8 cellular contexts compared by ENCODE assay signal in the genomic region with DNA sequence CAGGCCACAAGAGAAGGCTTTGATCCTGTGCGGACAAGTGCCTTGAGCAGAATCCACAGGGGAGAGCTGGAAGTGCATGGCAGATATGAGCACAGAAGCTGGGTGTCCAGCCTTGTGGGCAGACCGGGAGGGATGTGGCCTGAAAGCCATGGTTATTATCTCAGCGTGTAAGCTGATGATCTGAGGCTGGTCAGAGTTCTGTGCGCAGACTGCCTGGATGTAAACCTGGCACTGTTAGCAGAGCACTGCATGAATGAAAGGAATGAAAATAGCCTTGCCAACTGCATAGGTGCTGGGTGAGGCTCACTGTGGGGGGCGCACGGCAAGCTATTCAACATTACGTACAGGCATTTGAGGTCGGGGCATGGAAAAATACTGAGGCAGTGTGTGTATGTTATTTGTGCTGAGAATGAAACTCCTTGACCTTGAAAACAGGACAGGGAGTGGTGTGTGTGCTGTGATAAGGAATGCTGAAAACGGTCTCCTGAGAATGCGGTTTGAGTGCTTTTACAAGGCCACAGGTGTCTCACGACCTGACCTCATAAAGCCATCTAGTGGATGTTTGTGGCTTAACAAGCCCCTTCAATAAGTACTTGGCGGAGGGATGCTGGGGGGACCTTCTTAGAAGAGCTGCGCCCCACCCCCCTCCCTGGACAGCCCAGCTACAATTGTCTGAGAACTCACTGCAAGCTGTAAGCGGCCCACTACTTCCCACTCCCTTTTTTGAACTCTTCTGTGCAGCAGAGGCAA. TPM values are rescaled to one million over a fixed set of nuclear protein-coding genes. Genes with fewer than 3 reads are reported as not detected.
DNase-seq lines count a peak whose midpoint lies in the region; ATAC-seq and TF ChIP-seq lines count a peak whose summit lies in the region.

No MANE protein-coding gene starts in this region.

- H3K9me3 ChIP-seq in OCI-LY3 (ENCODE audit: insufficient read depth, low read length), result no peaks in the 10 kb centered on the region

- no peak overlapping the region for H3K4me2 ChIP-seq in OCI-LY3 (ENCODE audit: low read length)

- TF ChIP-seq CTCF in OCI-LY3 (IDR thresholded peaks at IDR 0.05; ENCODE audit: low read depth, low read length) (peak; percentile 55), osteocyte (IDR thresholded peaks at IDR 0.05) (peak; percentile 19)

- no peaks in the 10 kb centered on the region for H3K9me3 Mint-ChIP-seq in osteocyte (ENCODE audit: unreplicated experiment)

- H3K27ac ChIP-seq in OCI-LY3 (ENCODE audit: low read length), result no peak overlapping the region

- H3K27ac Mint-ChIP-seq in osteocyte (ENCODE audit: unreplicated experiment), result no peak overlapping the region

- no peak overlapping the region for H3K4me3 ChIP-seq in OCI-LY3 (ENCODE audit: low read length)

- H3K9ac ChIP-seq in OCI-LY3 (ENCODE audit: low read length), result no peak overlapping the region

- no peaks in the 10 kb centered on the region for H3K4me1 ChIP-seq in OCI-LY3 (ENCODE audit: low read length)

- H3K27me3 Mint-ChIP-seq in osteocyte (ENCODE audit: unreplicated experiment), result peaks cover 14% of the 10 kb centered on the region

- no peaks in the 10 kb centered on the region for H3K36me3 ChIP-seq in OCI-LY3 (replicated peaks; ENCODE audit: low read depth, low read length)

- DNase-seq in fibroblast of gingiva (ENCODE audit: low read depth), result peak; percentile 51
- no peak for DNase-seq in osteocyte (ENCODE audit: extremely low spot score, unreplicated experiment)
- DNase-seq in cerebellum (ENCODE audit: low spot score), result no peak

- H4K20me1 ChIP-seq in OCI-LY3 (ENCODE audit: insufficient read depth, low read length), result no peaks in the 10 kb centered on the region

- H3K36me3 Mint-ChIP-seq in osteocyte (ENCODE audit: unreplicated experiment), result no peaks in the 10 kb centered on the region

- H3K4me3 Mint-ChIP-seq in osteocyte (ENCODE audit: unreplicated experiment), result no peak overlapping the region

- ATAC-seq in GM19351 (IDR thresholded peaks at IDR 0.05; ENCODE audit: unreplicated experiment), result peak; percentile 56
- ATAC-seq in GM18511 (IDR thresholded peaks at IDR 0.05; ENCODE audit: unreplicated experiment), result no peak
- ATAC-seq in HG03521 (IDR thresholded peaks at IDR 0.05; ENCODE audit: unreplicated experiment), result no peak
- ATAC-seq in HG03469 (IDR thresholded peaks at IDR 0.05; ENCODE audit: unreplicated experiment), result no peak

- H2AFZ ChIP-seq in OCI-LY3 (ENCODE audit: low read depth, low read length), result no peak overlapping the region

- no peaks in the 10 kb centered on the region for H3K79me2 ChIP-seq in OCI-LY3 (ENCODE audit: low read length)

- no peaks in the 10 kb centered on the region for H3K27me3 ChIP-seq in OCI-LY3 (ENCODE audit: low read depth, low read length)

- no peaks in the 10 kb centered on the region for H3K4me1 Mint-ChIP-seq in osteocyte (ENCODE audit: unreplicated experiment)

RNA-seq across cellular contexts. Expression of a gene that starts 18.7 kb away (rescaled TPM):
- total RNA-seq in osteocyte (0.67 and 0.84 TPM in 2 replicates), cerebellum (22.4 TPM)

RNA-seq across cellular contexts. Expression of a gene that starts 21.8 kb away (rescaled TPM):
- total RNA-seq in osteocyte (not detected in 2 replicates), cerebellum (12.5 TPM)

Comparison
In these comparisons a context has a peak if more than half of its experiments do, and no peak if none do; other contexts are left out.
1. RNA of a gene that starts 18.7 kb away (total RNA-seq): 22.4 TPM in cerebellum (single experiment); 0.67 to 0.84 TPM in osteocyte; every median in the first group is over 10 times any median in the second.
2. RNA of a gene that starts 21.8 kb away (total RNA-seq): 12.5 TPM in cerebellum (single experiment); not detected in osteocyte; every median in the first group is over 10 times any median in the second.